ENCODE assay signal across 9 cellular contexts in genomic region chr1:234683856-234684632, GRCh38.
DNase-seq lines count a peak whose midpoint lies in the region; ATAC-seq, FAIRE-seq and TF ChIP-seq lines count a peak whose summit lies in the region.
"Had no signal": no experiment of that assay in that cellular context is flagged by ENCODE, and none has a peak within 500 bp of the region (broad histone marks: within the 10 kb centered on the region; RNA-seq: fewer than 3 reads in every experiment).

No MANE protein-coding gene starts in this region.

- ATAC-seq in left cardiac atrium, result peak; percentile 96 to 98

- no peak overlapping the region for H3K27ac ChIP-seq in CD8-positive, alpha-beta memory T cell (ENCODE audit: low read depth, low read length)

- intact Hi-C loops in left cardiac atrium (cut with DNase I), result loop anchor here in 1 of 2 donors (5.0 kb wide), 1 partner anchor 72 kb away; the partner anchor contains the start of gene IRF2BP2

- no peak overlapping the region for H3K4me3 Mint-ChIP-seq in CD8-positive, alpha-beta memory T cell
- H3K4me3 Mint-ChIP-seq: activated CD4-positive, alpha-beta T cell treated with anti-CD3 and anti-CD28 coated beads, Interleukin-2, amount 10 ng/mL, durations not matched to agents 24 days and 14 days had no signal

- H3K36me3 Mint-ChIP-seq in CD8-positive, alpha-beta memory T cell, result peaks cover 0 to 12% (median 1%) of the 10 kb centered on the region in 3 donors

- H3K9me3 Mint-ChIP-seq in CD8-positive, alpha-beta memory T cell, result peaks cover 0 to 6% (median 4%) of the 10 kb centered on the region in 5 donors

- FAIRE-seq in H54 (lab: Jason Lieb, UNC), result peak; percentile 97

- no peak overlapping the region for H3K4me3 ChIP-seq in skeletal muscle satellite cell (ENCODE audit: low read length)
- no peak overlapping the region for H3K4me3 ChIP-seq in CD8-positive, alpha-beta memory T cell (ENCODE audit: low read length)

- H3K36me3 ChIP-seq in skeletal muscle satellite cell (ENCODE audit: insufficient read depth, low read length), result no peaks in the 10 kb centered on the region
- H3K36me3 ChIP-seq in CD8-positive, alpha-beta memory T cell (ENCODE audit: insufficient read depth, low read length), result no peaks in the 10 kb centered on the region

- DNase-seq in H54 (ENCODE audit: insufficient read length, low spot score), result peak; percentile 58
- peak; percentile 7 to 72 for DNase-seq in SW 1271 (lab: John Stamatoyannopoulos, UW)
- DNase-seq in left cardiac atrium, result peak; percentile 61
- no peak for DNase-seq in NCI-H2171 (lab: John Stamatoyannopoulos, UW)
- DNase-seq in CD8-positive, alpha-beta memory T cell, result no peak
- no peak for DNase-seq in NCI-H524 treated with DMSO at 0.1 percent for 48 hours (lab: John Stamatoyannopoulos, UW)
- DNase-seq in cortex of kidney (lab: John Stamatoyannopoulos, UW), result no peak
- DNase-seq: activated CD4-positive, alpha-beta T cell treated with anti-CD3 and anti-CD28 coated beads, Interleukin-2, amount 10 ng/mL, durations not matched to agents 24 days and 14 days had no signal

- H3K27ac Mint-ChIP-seq in CD8-positive, alpha-beta memory T cell, result no peak overlapping the region
- H3K27ac Mint-ChIP-seq: activated CD4-positive, alpha-beta T cell treated with anti-CD3 and anti-CD28 coated beads, Interleukin-2, amount 10 ng/mL, durations not matched to agents 24 days and 14 days had no signal

- no peaks in the 10 kb centered on the region for H3K27me3 Mint-ChIP-seq in CD8-positive, alpha-beta memory T cell
- H3K27me3 Mint-ChIP-seq: activated CD4-positive, alpha-beta T cell treated with anti-CD3 and anti-CD28 coated beads, Interleukin-2, amount 10 ng/mL, durations not matched to agents 24 days and 14 days had no signal

- no peaks in the 10 kb centered on the region for H3K9me3 ChIP-seq in skeletal muscle satellite cell (replicated peaks; ENCODE audit: low read length)
- no peaks in the 10 kb centered on the region for H3K9me3 ChIP-seq in CD8-positive, alpha-beta memory T cell (ENCODE audit: low read length)

- no peaks in the 10 kb centered on the region for H3K4me1 Mint-ChIP-seq in CD8-positive, alpha-beta memory T cell
- H3K4me1 Mint-ChIP-seq: activated CD4-positive, alpha-beta T cell treated with anti-CD3 and anti-CD28 coated beads, Interleukin-2, amount 10 ng/mL, durations not matched to agents 24 days and 14 days had no signal

- H3K4me1 ChIP-seq in skeletal muscle satellite cell (ENCODE audit: control insufficient read depth, insufficient read depth, low read length), result peaks cover 12% of the 10 kb centered on the region
- H3K4me1 ChIP-seq in CD8-positive, alpha-beta memory T cell (ENCODE audit: insufficient read depth, low read length), result no peaks in the 10 kb centered on the region

- POLR2A ChIA-PET in CD8-positive, alpha-beta memory T cell (lab: Charles Lee), result no interaction called here

- no peaks in the 10 kb centered on the region for H3K27me3 ChIP-seq in skeletal muscle satellite cell (ENCODE audit: control insufficient read depth, insufficient read depth, low read length)
- no peaks in the 10 kb centered on the region for H3K27me3 ChIP-seq in CD8-positive, alpha-beta memory T cell (ENCODE audit: insufficient read depth, low read length, poor library complexity, severe bottlenecking)

- CTCF ChIA-PET in CD8-positive, alpha-beta memory T cell (lab: Charles Lee), result no interaction called here

- TF ChIP-seq POLR2A in H54 (IDR thresholded peaks at IDR 0.05; ENCODE audit: low read depth, low read length), result no peak

- H3K9ac ChIP-seq in skeletal muscle satellite cell (ENCODE audit: low read depth, low read length), result no peak overlapping the region

- H3K4me2 ChIP-seq in skeletal muscle satellite cell (ENCODE audit: low read length), result peak overlapping the region; percentile 6

Comparison
In these comparisons a context has a peak if more than half of its experiments do, and no peak if none do; other contexts are left out.
1. DNase-seq: peak in H54 (single experiment), SW 1271 (2 of 2) and left cardiac atrium (single experiment); none in NCI-H2171 (single experiment), CD8-positive, alpha-beta memory T cell (0 of 5), NCI-H524 treated with DMSO at 0.1 percent for 48 hours (single experiment) and cortex of kidney (single experiment).